19 cellular contexts compared by ENCODE assay signal in the genomic region with DNA sequence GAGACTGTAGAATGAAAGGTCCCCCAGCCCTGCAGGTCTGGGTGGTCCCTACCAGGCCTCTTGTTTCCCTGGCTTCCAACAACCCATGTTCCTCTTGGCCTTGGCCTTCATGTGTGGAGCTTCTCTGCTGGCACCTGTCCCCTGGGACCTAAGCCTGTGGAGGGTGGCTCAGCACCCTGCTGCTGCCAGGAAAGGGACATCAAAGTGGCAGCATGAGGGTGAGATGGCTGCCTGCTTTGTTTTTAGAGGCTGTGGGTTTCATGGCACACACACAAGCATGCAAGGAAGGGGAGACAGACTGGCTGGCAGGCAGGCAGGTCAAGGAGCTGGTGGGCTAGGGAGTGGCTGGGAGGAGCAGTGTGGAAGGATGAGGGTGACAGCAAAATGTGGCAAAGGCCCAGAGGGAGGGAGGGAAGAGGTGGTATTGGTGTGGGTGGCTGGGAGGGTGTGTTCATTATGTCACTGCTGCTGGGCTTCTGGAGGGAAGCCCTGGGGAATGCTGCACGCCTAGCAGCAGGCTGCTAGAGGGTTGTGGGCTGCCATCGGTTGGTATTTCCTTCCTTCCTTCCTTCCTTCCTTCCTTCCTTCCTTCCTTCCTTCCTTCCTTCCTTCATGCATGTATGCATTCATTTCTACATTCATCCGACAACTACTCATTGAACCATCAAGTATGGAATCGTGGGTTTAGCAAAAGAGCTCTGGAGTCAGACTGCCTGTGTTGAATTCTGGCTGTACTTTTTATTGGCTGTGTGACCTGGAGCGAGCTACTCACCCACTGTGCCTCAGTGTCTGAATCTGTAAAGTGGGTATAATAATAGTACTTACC.
DNase-seq lines count a peak whose midpoint lies in the region; ATAC-seq, FAIRE-seq and TF ChIP-seq lines count a peak whose summit lies in the region.
"Had no signal": no experiment of that assay in that cellular context is flagged by ENCODE, and none has a peak within 500 bp of the region (broad histone marks: within the 10 kb centered on the region; RNA-seq: fewer than 3 reads in every experiment).

No MANE protein-coding gene starts in this region.

- ATAC-seq in HG02623 (IDR thresholded peaks at IDR 0.05; ENCODE audit: unreplicated experiment) = no peak
- no peak for ATAC-seq in GM18873 (IDR thresholded peaks at IDR 0.05; ENCODE audit: low FRiP score, unreplicated experiment)
- ATAC-seq: CD8-positive, alpha-beta T cell had no signal

- POLR2A ChIA-PET in A673 (lab: Charles Lee; ENCODE audit: low non-redundant PET) = interaction anchor here (0.6 to 1.1 kb wide), 3 partner anchors 87 to 580 kb away, joined by 3 to 7 read pairs (median 4); a partner anchor contains a TSS

- no peak overlapping the region for H3K27ac Mint-ChIP-seq in astrocyte (ENCODE audit: unreplicated experiment)
- H3K27ac Mint-ChIP-seq: CD8-positive, alpha-beta T cell; HFFc6 had no signal

- no peaks in the 10 kb centered on the region for H3K9me3 Mint-ChIP-seq in astrocyte (ENCODE audit: unreplicated experiment)
- H3K9me3 Mint-ChIP-seq: CD8-positive, alpha-beta T cell; HFFc6 had no signal

- CTCF ChIA-PET in A673 (lab: Charles Lee) = interaction anchor here (1.8 to 1.9 kb wide), 2 partner anchors 93 to 466 kb away, joined by 4 to 6 read pairs; no protein-coding TSS in a partner anchor

- H2AFZ ChIP-seq in astrocyte (ENCODE audit: low read depth, low read length) = no peak overlapping the region
- H2AFZ ChIP-seq: GM23248 had no signal

- no peaks in the 10 kb centered on the region for H3K4me1 Mint-ChIP-seq in astrocyte (ENCODE audit: low read depth, unreplicated experiment)

- FAIRE-seq in astrocyte (lab: Jason Lieb, UNC) = peak; percentile 76
- FAIRE-seq: A204.1, G401.6, GM12891 had no signal

- BruUV-seq in A673 (replicated peaks; lab: Mats Ljungman, UMichigan) = TSS peak; percentile 71

- H3K4me2 ChIP-seq in BLaER1 treated with 17β-estradiol and CSF1 and Interleukin-3, amounts not matched to agents 10 nM and 100 nM = peak overlapping the region in 10 of 11 experiments; percentile 7 to 79 (median 70); a peak in 18 of 22 replicates
- H3K4me2 ChIP-seq in astrocyte (ENCODE audit: low read length) = no peak overlapping the region
- H3K4me2 ChIP-seq: KMS-11 had no signal

- peaks cover 0 to 4% (median 0%) of the 10 kb centered on the region in 11 experiments; a peak in 2 of 22 replicates for H4K20me1 ChIP-seq in BLaER1 treated with 17β-estradiol and CSF1 and Interleukin-3, amounts not matched to agents 10 nM and 100 nM
- H4K20me1 ChIP-seq in astrocyte (ENCODE audit: insufficient read depth, low read length) = no peaks in the 10 kb centered on the region

- H3K9me3 ChIP-seq in A673 (ENCODE audit: low read depth, low read length, poor library complexity, severe bottlenecking) (no peaks in the 10 kb centered on the region), astrocyte (ENCODE audit: insufficient read depth, low read depth, low read length) (no peaks in the 10 kb centered on the region)
- no peaks in the 10 kb centered on the region for H3K9me3 ChIP-seq in BLaER1 treated with 17β-estradiol and CSF1 and Interleukin-3, amounts not matched to agents 10 nM and 100 nM (replicated peaks in 1 of 11)
- H3K9me3 ChIP-seq: HAP-1 had no signal

- H3K4me3 ChIP-seq in A673 (ENCODE audit: low read depth, low read length, poor library complexity, severe bottlenecking) (no peak overlapping the region), NB4 (ENCODE audit: low read depth, low read length) (no peak overlapping the region), astrocyte (ENCODE audit: insufficient read depth, low read depth, low read length) (no peak overlapping the region)
- no peak overlapping the region for H3K4me3 ChIP-seq in BLaER1 treated with 17β-estradiol and CSF1 and Interleukin-3, amounts not matched to agents 10 nM and 100 nM
- H3K4me3 ChIP-seq: GM23248, HAP-1 had no signal

- H3K27ac ChIP-seq in A673 (ENCODE audit: low read depth, low read length, poor library complexity, severe bottlenecking) (peak overlapping the region; percentile 98), astrocyte (ENCODE audit: low read depth, low read length) (no peak overlapping the region)
- peak overlapping the region in 5 of 11 experiments; percentile 48 to 78 (median 74); a peak in 10 of 22 replicates for H3K27ac ChIP-seq in BLaER1 treated with 17β-estradiol and CSF1 and Interleukin-3, amounts not matched to agents 10 nM and 100 nM
- H3K27ac ChIP-seq: GM23248, KMS-11 had no signal

- no peaks in the 10 kb centered on the region for H3K36me3 ChIP-seq in A673 (ENCODE audit: insufficient read depth, low read length, poor library complexity, severe bottlenecking)
- no peaks in the 10 kb centered on the region for H3K36me3 ChIP-seq in BLaER1 treated with 17β-estradiol and CSF1 and Interleukin-3, amounts not matched to agents 10 nM and 100 nM
- no peaks in the 10 kb centered on the region for H3K36me3 ChIP-seq in astrocyte (ENCODE audit: insufficient read depth, low read length)
- H3K36me3 ChIP-seq: HAP-1 had no signal

- H3K4me3 Mint-ChIP-seq in astrocyte (ENCODE audit: unreplicated experiment) = no peak overlapping the region
- H3K4me3 Mint-ChIP-seq: CD8-positive, alpha-beta T cell; HFFc6 had no signal

- intact Hi-C loops in A673 (cut with micrococcal nuclease; ENCODE audit: unreplicated experiment) = loop anchor here (2.0 kb wide), 1 partner anchor 93 kb away; no protein-coding TSS in a partner anchor

- DNase-seq in A673 (ENCODE audit: low spot score) (peak; percentile 98), NB4 (ENCODE audit: low read depth) (peak; percentile 15), astrocyte (ENCODE audit: low read depth) (no peak), NOMO-1 treated with DMSO at 0.1 percent for 48 hours (lab: John Stamatoyannopoulos, UW; ENCODE audit: unreplicated experiment) (no peak)
- no peak for DNase-seq in activated naive CD4-positive, alpha-beta T cell (lab: John Stamatoyannopoulos, UW)
- DNase-seq: AML-193; Calu3; CD8-positive, alpha-beta T cell; DMS79 treated with DMSO at 0.1 percent for 48 hours; GM23248; HFFc6 had no signal

- H3K27me3 Mint-ChIP-seq in astrocyte (ENCODE audit: low read depth, unreplicated experiment) = peaks cover 14% of the 10 kb centered on the region

- H3K27me3 ChIP-seq in A673 (replicated peaks; ENCODE audit: insufficient read depth, low read depth, low read length, poor library complexity) = no peaks in the 10 kb centered on the region
- peaks cover 18 to 67% (median 46%) of the 10 kb centered on the region in 11 experiments; a peak in 21 of 22 replicates for H3K27me3 ChIP-seq in BLaER1 treated with 17β-estradiol and CSF1 and Interleukin-3, amounts not matched to agents 10 nM and 100 nM
- no peaks in the 10 kb centered on the region for H3K27me3 ChIP-seq in astrocyte (ENCODE audit: insufficient read depth, low read length)

- TF ChIP-seq POLR2A in NB4 (IDR thresholded peaks at IDR 0.05; ENCODE audit: extremely low read depth, insufficient read length) = no peak

- peak overlapping the region in 4 of 11 experiments; percentile 48 to 56 (median 52); a peak in 5 of 22 replicates for H3K9ac ChIP-seq in BLaER1 treated with 17β-estradiol and CSF1 and Interleukin-3, amounts not matched to agents 10 nM and 100 nM
- no peak overlapping the region for H3K9ac ChIP-seq in astrocyte (ENCODE audit: low read length)
- H3K9ac ChIP-seq: GM23248, KMS-11 had no signal

- H3K36me3 Mint-ChIP-seq in astrocyte (ENCODE audit: low read depth, unreplicated experiment) = no peaks in the 10 kb centered on the region
- H3K36me3 Mint-ChIP-seq: CD8-positive, alpha-beta T cell had no signal

- H3K4me1 ChIP-seq in A673 (ENCODE audit: insufficient read depth, low read length, poor library complexity, severe bottlenecking) (peaks cover 67% of the 10 kb centered on the region), astrocyte (ENCODE audit: insufficient read depth, low read length) (no peaks in the 10 kb centered on the region)
- peaks cover 0 to 81% (median 61%) of the 10 kb centered on the region in 10 experiments; a peak in 18 of 20 replicates for H3K4me1 ChIP-seq in BLaER1 treated with 17β-estradiol and CSF1 and Interleukin-3, amounts not matched to agents 10 nM and 100 nM

- TF ChIP-seq CTCF in A673 (conservative IDR thresholded peaks at IDR 0.05; ENCODE audit: low read depth, low read length) = no peak
- TF ChIP-seq CTCF in NB4 (IDR thresholded peaks at IDR 0.05; ENCODE audit: low read depth, low read length) = no peak
- no peak for TF ChIP-seq CTCF in astrocyte (IDR thresholded peaks at IDR 0.05; ENCODE audit: insufficient read depth, low read depth, low read length)

- H3K79me2 ChIP-seq in astrocyte (ENCODE audit: insufficient read depth, low read length) = no peaks in the 10 kb centered on the region

Comparison
In these comparisons a context has a peak if more than half of its experiments do, and no peak if none do; other contexts are left out.
1. DNase-seq: peak in A673 (single experiment) and NB4 (single experiment); none in astrocyte (single experiment), NOMO-1 treated with DMSO at 0.1 percent for 48 hours (single experiment) and activated naive CD4-positive, alpha-beta T cell (0 of 4).